In the genomic region with DNA sequence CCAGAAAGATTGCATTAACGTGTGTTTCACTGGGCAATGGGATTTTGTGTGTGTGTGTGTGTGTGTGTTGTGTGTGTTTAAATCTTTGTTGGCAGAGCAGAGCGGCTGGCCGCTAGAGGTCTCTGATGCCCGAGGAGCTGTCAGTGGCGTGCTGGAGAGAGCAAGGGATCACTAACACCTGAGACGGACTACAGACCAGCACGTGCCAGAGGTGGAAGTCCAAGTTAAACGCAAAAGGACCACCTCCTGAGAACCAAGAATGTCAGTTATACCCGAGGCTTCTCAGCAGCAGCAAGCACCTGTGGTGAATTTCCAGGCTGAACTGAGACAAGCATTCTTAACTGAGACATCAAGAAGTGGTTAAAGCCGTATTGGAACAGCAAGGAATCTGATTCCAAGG, we compare ENCODE assay signal across 1 cellular context.
A peak's percentile ranks its signal among the peaks of the same experiment; 100 is the strongest.
TF ChIP-seq lines count a peak whose summit lies in the region.

No MANE protein-coding gene starts in this region.

TF ChIP-seq in HepG2, 621 proteins besides CTCF, POLR2A, EP300 and RAD21 (continues in another document):
- TF ChIP-seq, protein P1, sequence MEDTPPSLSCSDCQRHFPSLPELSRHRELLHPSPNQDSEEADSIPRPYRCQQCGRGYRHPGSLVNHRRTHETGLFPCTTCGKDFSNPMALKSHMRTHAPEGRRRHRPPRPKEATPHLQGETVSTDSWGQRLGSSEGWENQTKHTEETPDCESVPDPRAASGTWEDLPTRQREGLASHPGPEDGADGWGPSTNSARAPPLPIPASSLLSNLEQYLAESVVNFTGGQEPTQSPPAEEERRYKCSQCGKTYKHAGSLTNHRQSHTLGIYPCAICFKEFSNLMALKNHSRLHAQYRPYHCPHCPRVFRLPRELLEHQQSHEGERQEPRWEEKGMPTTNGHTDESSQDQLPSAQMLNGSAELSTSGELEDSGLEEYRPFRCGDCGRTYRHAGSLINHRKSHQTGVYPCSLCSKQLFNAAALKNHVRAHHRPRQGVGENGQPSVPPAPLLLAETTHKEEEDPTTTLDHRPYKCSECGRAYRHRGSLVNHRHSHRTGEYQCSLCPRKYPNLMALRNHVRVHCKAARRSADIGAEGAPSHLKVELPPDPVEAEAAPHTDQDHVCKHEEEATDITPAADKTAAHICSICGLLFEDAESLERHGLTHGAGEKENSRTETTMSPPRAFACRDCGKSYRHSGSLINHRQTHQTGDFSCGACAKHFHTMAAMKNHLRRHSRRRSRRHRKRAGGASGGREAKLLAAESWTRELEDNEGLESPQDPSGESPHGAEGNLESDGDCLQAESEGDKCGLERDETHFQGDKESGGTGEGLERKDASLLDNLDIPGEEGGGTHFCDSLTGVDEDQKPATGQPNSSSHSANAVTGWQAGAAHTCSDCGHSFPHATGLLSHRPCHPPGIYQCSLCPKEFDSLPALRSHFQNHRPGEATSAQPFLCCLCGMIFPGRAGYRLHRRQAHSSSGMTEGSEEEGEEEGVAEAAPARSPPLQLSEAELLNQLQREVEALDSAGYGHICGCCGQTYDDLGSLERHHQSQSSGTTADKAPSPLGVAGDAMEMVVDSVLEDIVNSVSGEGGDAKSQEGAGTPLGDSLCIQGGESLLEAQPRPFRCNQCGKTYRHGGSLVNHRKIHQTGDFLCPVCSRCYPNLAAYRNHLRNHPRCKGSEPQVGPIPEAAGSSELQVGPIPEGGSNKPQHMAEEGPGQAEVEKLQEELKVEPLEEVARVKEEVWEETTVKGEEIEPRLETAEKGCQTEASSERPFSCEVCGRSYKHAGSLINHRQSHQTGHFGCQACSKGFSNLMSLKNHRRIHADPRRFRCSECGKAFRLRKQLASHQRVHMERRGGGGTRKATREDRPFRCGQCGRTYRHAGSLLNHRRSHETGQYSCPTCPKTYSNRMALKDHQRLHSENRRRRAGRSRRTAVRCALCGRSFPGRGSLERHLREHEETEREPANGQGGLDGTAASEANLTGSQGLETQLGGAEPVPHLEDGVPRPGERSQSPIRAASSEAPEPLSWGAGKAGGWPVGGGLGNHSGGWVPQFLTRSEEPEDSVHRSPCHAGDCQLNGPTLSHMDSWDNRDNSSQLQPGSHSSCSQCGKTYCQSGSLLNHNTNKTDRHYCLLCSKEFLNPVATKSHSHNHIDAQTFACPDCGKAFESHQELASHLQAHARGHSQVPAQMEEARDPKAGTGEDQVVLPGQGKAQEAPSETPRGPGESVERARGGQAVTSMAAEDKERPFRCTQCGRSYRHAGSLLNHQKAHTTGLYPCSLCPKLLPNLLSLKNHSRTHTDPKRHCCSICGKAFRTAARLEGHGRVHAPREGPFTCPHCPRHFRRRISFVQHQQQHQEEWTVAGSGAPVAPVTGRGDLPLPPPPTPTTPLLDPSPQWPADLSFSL (CRISPR knock-in tag; IDR thresholded peaks at IDR 0.05) = peak; percentile 98
- no peak for TF ChIP-seq RXRB (CRISPR knock-in tag; IDR thresholded peaks at IDR 0.05; ENCODE audit: borderline replicate concordance)
- no peak for TF ChIP-seq MAF1 (CRISPR knock-in tag; IDR thresholded peaks at IDR 0.05; ENCODE audit: borderline replicate concordance)
- TF ChIP-seq, protein P2, sequence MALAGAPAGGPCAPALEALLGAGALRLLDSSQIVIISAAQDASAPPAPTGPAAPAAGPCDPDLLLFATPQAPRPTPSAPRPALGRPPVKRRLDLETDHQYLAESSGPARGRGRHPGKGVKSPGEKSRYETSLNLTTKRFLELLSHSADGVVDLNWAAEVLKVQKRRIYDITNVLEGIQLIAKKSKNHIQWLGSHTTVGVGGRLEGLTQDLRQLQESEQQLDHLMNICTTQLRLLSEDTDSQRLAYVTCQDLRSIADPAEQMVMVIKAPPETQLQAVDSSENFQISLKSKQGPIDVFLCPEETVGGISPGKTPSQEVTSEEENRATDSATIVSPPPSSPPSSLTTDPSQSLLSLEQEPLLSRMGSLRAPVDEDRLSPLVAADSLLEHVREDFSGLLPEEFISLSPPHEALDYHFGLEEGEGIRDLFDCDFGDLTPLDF (CRISPR knock-in tag; IDR thresholded peaks at IDR 0.05) = no peak
- TF ChIP-seq ZNF761 (CRISPR knock-in tag; conservative IDR thresholded peaks at IDR 0.05) = no peak
- TF ChIP-seq ZNF557 (CRISPR knock-in tag; IDR thresholded peaks at IDR 0.05) = no peak
- no peak for TF ChIP-seq STAT5B (CRISPR knock-in tag; IDR thresholded peaks at IDR 0.05)
- TF ChIP-seq, protein P3, sequence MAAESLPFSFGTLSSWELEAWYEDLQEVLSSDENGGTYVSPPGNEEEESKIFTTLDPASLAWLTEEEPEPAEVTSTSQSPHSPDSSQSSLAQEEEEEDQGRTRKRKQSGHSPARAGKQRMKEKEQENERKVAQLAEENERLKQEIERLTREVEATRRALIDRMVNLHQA (CRISPR knock-in tag; IDR thresholded peaks at IDR 0.05) = no peak
- TF ChIP-seq, protein P4, sequence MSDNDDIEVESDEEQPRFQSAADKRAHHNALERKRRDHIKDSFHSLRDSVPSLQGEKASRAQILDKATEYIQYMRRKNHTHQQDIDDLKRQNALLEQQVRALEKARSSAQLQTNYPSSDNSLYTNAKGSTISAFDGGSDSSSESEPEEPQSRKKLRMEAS (IDR thresholded peaks at IDR 0.05) = peak; percentile 77
- TF ChIP-seq HIVEP1 (CRISPR knock-in tag; IDR thresholded peaks at IDR 0.05) = no peak
- peak; percentile 94 for TF ChIP-seq BHLHE40 (IDR thresholded peaks at IDR 0.05; ENCODE audit: low read length)
- TF ChIP-seq RBM39 (IDR thresholded peaks at IDR 0.05; ENCODE audit: low read depth, low read length, poor library complexity, severe bottlenecking) = no peak
- no peak for TF ChIP-seq RXRA (CRISPR knock-in tag; IDR thresholded peaks at IDR 0.05)
- no peak for TF ChIP-seq ISX (CRISPR knock-in tag; conservative IDR thresholded peaks at IDR 0.05)
- TF ChIP-seq KDM2A (CRISPR knock-in tag; IDR thresholded peaks at IDR 0.05; ENCODE audit: borderline replicate concordance, low read depth) = 0 out of 2 replicates have a peak, but pooled peaks have one; percentile 19
- TF ChIP-seq SALL1 (CRISPR knock-in tag; IDR thresholded peaks at IDR 0.05) = peak; percentile 39; the same call in 1 of the 2 replicates
- TF ChIP-seq SAP130 (CRISPR knock-in tag; IDR thresholded peaks at IDR 0.05; ENCODE audit: low read depth) = peak; percentile 12; the same call in 1 of the 2 replicates
- TF ChIP-seq, protein P5, sequence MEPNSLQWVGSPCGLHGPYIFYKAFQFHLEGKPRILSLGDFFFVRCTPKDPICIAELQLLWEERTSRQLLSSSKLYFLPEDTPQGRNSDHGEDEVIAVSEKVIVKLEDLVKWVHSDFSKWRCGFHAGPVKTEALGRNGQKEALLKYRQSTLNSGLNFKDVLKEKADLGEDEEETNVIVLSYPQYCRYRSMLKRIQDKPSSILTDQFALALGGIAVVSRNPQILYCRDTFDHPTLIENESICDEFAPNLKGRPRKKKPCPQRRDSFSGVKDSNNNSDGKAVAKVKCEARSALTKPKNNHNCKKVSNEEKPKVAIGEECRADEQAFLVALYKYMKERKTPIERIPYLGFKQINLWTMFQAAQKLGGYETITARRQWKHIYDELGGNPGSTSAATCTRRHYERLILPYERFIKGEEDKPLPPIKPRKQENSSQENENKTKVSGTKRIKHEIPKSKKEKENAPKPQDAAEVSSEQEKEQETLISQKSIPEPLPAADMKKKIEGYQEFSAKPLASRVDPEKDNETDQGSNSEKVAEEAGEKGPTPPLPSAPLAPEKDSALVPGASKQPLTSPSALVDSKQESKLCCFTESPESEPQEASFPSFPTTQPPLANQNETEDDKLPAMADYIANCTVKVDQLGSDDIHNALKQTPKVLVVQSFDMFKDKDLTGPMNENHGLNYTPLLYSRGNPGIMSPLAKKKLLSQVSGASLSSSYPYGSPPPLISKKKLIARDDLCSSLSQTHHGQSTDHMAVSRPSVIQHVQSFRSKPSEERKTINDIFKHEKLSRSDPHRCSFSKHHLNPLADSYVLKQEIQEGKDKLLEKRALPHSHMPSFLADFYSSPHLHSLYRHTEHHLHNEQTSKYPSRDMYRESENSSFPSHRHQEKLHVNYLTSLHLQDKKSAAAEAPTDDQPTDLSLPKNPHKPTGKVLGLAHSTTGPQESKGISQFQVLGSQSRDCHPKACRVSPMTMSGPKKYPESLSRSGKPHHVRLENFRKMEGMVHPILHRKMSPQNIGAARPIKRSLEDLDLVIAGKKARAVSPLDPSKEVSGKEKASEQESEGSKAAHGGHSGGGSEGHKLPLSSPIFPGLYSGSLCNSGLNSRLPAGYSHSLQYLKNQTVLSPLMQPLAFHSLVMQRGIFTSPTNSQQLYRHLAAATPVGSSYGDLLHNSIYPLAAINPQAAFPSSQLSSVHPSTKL (CRISPR knock-in tag; IDR thresholded peaks at IDR 0.05) = 0 out of 2 replicates have a peak, but pooled peaks have one; percentile 22
- TF ChIP-seq, protein P6, sequence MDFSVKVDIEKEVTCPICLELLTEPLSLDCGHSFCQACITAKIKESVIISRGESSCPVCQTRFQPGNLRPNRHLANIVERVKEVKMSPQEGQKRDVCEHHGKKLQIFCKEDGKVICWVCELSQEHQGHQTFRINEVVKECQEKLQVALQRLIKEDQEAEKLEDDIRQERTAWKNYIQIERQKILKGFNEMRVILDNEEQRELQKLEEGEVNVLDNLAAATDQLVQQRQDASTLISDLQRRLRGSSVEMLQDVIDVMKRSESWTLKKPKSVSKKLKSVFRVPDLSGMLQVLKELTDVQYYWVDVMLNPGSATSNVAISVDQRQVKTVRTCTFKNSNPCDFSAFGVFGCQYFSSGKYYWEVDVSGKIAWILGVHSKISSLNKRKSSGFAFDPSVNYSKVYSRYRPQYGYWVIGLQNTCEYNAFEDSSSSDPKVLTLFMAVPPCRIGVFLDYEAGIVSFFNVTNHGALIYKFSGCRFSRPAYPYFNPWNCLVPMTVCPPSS (IDR thresholded peaks at IDR 0.05) = no peak
- TF ChIP-seq HNF4A (CRISPR knock-in tag; IDR thresholded peaks at IDR 0.05) = peak; percentile 68
- TF ChIP-seq ARHGAP35 (CRISPR knock-in tag; IDR thresholded peaks at IDR 0.05; ENCODE audit: borderline replicate concordance) = no peak
- no peak for TF ChIP-seq TGIF2 (CRISPR knock-in tag; IDR thresholded peaks at IDR 0.05)
- peak; percentile 52; the same call in 1 of the 2 replicates for TF ChIP-seq HNF4G (IDR thresholded peaks at IDR 0.05; ENCODE audit: borderline replicate concordance, low read depth, low read length)
- TF ChIP-seq HNF4G (CRISPR knock-in tag; IDR thresholded peaks at IDR 0.05; ENCODE audit: borderline replicate concordance, low read depth) = no peak
- TF ChIP-seq NFATC3 (CRISPR knock-in tag; IDR thresholded peaks at IDR 0.05) = no peak
- TF ChIP-seq, protein P7, sequence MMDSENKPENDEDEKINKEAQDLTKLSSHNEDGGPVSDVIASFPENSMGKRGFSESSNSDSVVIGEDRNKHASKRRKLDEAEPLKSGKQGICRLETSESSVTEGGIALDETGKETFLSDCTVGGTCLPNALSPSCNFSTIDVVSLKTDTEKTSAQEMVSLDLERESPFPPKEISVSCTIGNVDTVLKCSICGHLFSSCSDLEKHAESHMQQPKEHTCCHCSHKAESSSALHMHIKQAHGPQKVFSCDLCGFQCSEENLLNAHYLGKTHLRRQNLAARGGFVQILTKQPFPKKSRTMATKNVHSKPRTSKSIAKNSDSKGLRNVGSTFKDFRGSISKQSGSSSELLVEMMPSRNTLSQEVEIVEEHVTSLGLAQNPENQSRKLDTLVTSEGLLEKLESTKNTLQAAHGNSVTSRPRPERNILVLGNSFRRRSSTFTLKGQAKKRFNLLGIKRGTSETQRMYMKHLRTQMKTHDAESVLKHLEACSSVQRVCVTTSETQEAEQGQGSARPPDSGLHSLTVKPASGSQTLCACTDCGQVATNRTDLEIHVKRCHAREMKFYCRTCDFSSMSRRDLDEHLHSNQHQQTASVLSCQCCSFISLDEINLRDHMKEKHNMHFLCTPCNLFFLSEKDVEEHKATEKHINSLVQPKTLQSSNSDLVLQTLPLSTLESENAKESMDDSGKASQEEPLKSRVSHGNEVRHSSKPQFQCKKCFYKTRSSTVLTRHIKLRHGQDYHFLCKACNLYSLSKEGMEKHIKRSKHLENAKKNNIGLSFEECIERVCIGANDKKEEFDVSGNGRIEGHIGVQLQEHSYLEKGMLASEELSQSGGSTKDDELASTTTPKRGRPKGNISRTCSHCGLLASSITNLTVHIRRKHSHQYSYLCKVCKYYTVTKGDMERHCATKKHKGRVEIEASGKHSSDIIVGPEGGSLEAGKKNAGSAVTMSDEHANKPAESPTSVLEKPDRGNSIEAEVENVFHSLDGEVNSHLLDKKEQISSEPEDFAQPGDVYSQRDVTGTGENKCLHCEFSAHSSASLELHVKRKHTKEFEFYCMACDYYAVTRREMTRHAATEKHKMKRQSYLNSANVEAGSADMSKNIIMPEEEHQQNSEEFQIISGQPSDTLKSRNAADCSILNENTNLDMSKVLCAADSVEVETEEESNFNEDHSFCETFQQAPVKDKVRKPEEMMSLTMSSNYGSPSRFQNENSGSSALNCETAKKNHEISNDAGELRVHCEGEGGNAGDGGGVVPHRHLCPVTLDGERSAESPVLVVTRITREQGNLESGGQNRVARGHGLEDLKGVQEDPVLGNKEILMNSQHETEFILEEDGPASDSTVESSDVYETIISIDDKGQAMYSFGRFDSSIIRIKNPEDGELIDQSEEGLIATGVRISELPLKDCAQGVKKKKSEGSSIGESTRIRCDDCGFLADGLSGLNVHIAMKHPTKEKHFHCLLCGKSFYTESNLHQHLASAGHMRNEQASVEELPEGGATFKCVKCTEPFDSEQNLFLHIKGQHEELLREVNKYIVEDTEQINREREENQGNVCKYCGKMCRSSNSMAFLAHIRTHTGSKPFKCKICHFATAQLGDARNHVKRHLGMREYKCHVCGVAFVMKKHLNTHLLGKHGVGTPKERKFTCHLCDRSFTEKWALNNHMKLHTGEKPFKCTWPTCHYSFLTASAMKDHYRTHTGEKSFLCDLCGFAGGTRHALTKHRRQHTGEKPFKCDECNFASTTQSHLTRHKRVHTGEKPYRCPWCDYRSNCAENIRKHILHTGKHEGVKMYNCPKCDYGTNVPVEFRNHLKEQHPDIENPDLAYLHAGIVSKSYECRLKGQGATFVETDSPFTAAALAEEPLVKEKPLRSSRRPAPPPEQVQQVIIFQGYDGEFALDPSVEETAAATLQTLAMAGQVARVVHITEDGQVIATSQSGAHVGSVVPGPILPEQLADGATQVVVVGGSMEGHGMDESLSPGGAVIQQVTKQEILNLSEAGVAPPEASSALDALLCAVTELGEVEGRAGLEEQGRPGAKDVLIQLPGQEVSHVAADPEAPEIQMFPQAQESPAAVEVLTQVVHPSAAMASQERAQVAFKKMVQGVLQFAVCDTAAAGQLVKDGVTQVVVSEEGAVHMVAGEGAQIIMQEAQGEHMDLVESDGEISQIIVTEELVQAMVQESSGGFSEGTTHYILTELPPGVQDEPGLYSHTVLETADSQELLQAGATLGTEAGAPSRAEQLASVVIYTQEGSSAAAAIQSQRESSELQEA (CRISPR knock-in tag; IDR thresholded peaks at IDR 0.05; ENCODE audit: not compliant biosample characterization) = no peak
- no peak for TF ChIP-seq NBN (conservative IDR thresholded peaks at IDR 0.05)
- no peak for TF ChIP-seq SOX6 (IDR thresholded peaks at IDR 0.05)
- TF ChIP-seq SOX6 (CRISPR knock-in tag; IDR thresholded peaks at IDR 0.05) = peak; percentile 36; the same call in 1 of the 2 replicates
- TF ChIP-seq STAG1 (CRISPR knock-in tag; IDR thresholded peaks at IDR 0.05) = peak; percentile 75
- TF ChIP-seq SP4 (CRISPR knock-in tag; IDR thresholded peaks at IDR 0.05) = no peak
- no peak for TF ChIP-seq RBAK (CRISPR knock-in tag; IDR thresholded peaks at IDR 0.05)
- no peak for TF ChIP-seq HNRNPH1 (optimal IDR thresholded peaks at IDR 0.05; ENCODE audit: low read depth, low read length)
- no peak for TF ChIP-seq MYNN (CRISPR knock-in tag; IDR thresholded peaks at IDR 0.05; ENCODE audit: low read depth)
